ENCODE assay signal across 8 cellular contexts in the genomic region with DNA sequence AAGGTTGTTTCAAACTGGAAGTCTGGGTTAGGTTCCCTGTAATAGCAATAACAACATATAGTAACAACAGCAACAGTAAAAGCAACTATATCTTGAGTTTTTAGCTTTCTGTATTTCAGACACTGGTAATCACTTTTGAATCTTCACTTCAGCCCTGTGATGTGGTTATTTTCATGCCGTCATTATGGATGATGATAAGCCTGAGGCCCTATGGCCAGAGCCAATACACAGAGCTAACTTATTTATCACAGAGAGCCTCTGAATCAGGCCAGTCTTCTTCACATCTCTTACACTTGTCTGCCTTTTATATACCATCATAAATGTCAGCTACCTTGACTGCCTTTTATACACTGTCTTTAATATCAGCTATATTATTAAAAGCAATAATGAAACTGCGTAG.
"Had no signal": no experiment of that assay in that cellular context is flagged by ENCODE, and none has a peak within 500 bp of the region (broad histone marks: within the 10 kb centered on the region; RNA-seq: fewer than 3 reads in every experiment).

No MANE protein-coding gene starts in this region.

- H3K27me3 Mint-ChIP-seq: IgD-negative memory B cell had no signal

- H3K27ac ChIP-seq: GM23248, HL-60 had no signal

- H3K4me1 Mint-ChIP-seq: H9 had no signal

- DNase-seq: GOT3, H9, HCEC 1CT, KBM-7 had no signal

- ATAC-seq: HepG2 had no signal

- H3K27ac Mint-ChIP-seq: IgD-negative memory B cell had no signal

- H3K4me3 ChIP-seq: GM23248 had no signal

- H3K9me3 Mint-ChIP-seq: H9, IgD-negative memory B cell had no signal

- H3K36me3 Mint-ChIP-seq: IgD-negative memory B cell had no signal

- FAIRE-seq: HepG2 had no signal

- H3K4me3 Mint-ChIP-seq: H9, IgD-negative memory B cell had no signal
